In the genomic region with DNA sequence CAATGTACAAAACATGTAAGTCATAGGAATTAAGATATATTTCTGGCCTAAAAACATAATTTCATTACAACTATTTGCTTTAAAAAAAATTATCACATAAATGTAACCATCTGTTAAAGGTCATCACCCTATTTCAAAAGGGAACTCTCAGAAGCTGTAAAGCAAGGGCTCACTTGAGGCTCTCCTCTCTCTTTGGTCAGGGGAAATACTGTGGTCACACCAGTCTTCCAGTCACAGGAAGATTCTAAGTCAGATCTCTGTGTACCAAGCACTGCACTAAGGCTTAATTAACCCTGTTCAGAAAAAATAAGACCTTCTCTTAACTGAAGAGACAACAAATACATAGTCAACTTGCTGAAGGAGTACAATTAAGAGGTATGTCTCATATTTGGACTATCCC, we compare ENCODE assay signal across 20 cellular contexts.
"Had no signal": no experiment of that assay in that cellular context is flagged by ENCODE, and none has a peak within 500 bp of the region (broad histone marks: within the 10 kb centered on the region; RNA-seq: fewer than 3 reads in every experiment).

No MANE protein-coding gene starts in this region.

- H3K4me3 ChIP-seq: breast epithelium, heart left ventricle, lower lobe of right lung, spleen, tibial nerve had no signal

- H3K27me3 ChIP-seq: breast epithelium, foreskin keratinocyte, heart left ventricle, spleen, tibial nerve had no signal

- H3K9me3 ChIP-seq: breast epithelium, heart left ventricle, lower lobe of right lung, spleen, tibial nerve had no signal

- H3K36me3 ChIP-seq: breast epithelium, lower lobe of right lung, tibial nerve had no signal

- DNase-seq: activated CD4-positive, alpha-beta T cell treated with anti-CD3 and anti-CD28 coated beads for 36 hours; activated CD4-positive, CD25-positive, alpha-beta regulatory T cell; activated CD8-positive, alpha-beta memory T cell treated with anti-CD3 and anti-CD28 coated beads, Interleukin-2, amount 10 ng/mL, durations not matched to agents 7 days and 5 days; activated CD8-positive, alpha-beta T cell treated with anti-CD3 and anti-CD28 coated beads, Interleukin-2, amount 10 ng/mL, durations not matched to agents 7 days and 5 days; activated naive CD4-positive, alpha-beta T cell; activated T-cell treated with anti-CD3 and anti-CD28 coated beads, Interleukin-2, amount 50 U/mL, for 48 hours; endodermal cell; foreskin keratinocyte; heart left ventricle; lower lobe of right lung; mesenchymal stem cell; posterior cingulate gyrus; right cardiac atrium; spleen; stimulated activated naive CD4-positive, alpha-beta T cell treated with Interleukin-2 at 50 U/mL for 16 hours had no signal

- H3K4me1 ChIP-seq: breast epithelium, foreskin keratinocyte, heart left ventricle, lower lobe of right lung, spleen had no signal

- ATAC-seq: activated CD4-positive, alpha-beta T cell treated with anti-CD3 and anti-CD28 coated beads for 36 hours; activated CD8-positive, alpha-beta memory T cell treated with anti-CD3 and anti-CD28 coated beads, Interleukin-2, amount 10 ng/mL, durations not matched to agents 7 days and 5 days; activated CD8-positive, alpha-beta T cell treated with anti-CD3 and anti-CD28 coated beads, Interleukin-2, amount 10 ng/mL, durations not matched to agents 7 days and 5 days; activated naive CD4-positive, alpha-beta T cell treated with anti-CD3 and anti-CD28 coated beads, Interleukin-2, amount 50 U/mL, for 72 hours; esophagus mucosa; foreskin keratinocyte; heart left ventricle; lower lobe of right lung; natural killer cell treated with Interleukin-12 subunit alpha and Interleukin-12 subunit beta and Interleukin-15 and Interleukin-18, amount 100 ng/mL, for 72 hours; right cardiac atrium had no signal

- H3K27ac ChIP-seq: breast epithelium, foreskin keratinocyte, heart left ventricle, lower lobe of right lung, spleen, tibial nerve had no signal
